ENCODE assay signal across 11 cellular contexts in genomic region chr2:221771297-221771696, GRCh38.
"Had no signal": no experiment of that assay in that cellular context is flagged by ENCODE, and none has a peak within 500 bp of the region (broad histone marks: within the 10 kb centered on the region; RNA-seq: fewer than 3 reads in every experiment).

No MANE protein-coding gene starts in this region.

- H3K4me2 ChIP-seq: GM23338 had no signal

- H3K9me3 ChIP-seq: HAP-1 had no signal

- FAIRE-seq: H1, H54 had no signal

- DNase-seq: GM23248, GOT3, H7, H9, HCEC 1CT, HFFc6 had no signal

- H3K9ac ChIP-seq: GM23248 had no signal

- H3K36me3 ChIP-seq: HAP-1 had no signal

- ATAC-seq: GM23338, HCT116 had no signal

- H3K4me3 ChIP-seq: GM23248, GM23338, HAP-1 had no signal

- H3K27ac ChIP-seq: GM23248 had no signal

- H2AFZ ChIP-seq: GM23248, GM23338 had no signal
